In the genomic region with DNA sequence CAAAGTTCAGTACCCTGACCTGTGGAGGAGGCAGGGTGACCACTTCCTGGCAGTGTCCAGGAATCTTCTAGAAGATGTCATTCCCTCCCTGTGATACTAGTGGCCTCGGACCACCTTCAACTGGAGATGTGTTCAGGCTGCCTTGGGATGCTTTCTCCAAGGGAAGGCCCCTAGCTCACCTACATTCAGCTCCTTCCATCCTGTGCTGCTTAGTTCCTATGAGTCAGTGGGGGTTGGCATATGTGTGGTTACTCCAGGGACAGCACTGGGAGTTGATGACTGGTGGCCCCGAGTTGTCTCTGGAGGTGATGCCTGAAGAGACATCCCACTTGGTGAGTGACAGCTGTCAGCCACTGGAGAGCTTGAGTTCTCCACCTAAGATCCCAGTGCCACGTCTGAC, we compare ENCODE assay signal across 24 cellular contexts.
"Had no signal": no experiment of that assay in that cellular context is flagged by ENCODE, and none has a peak within 500 bp of the region (broad histone marks: within the 10 kb centered on the region; RNA-seq: fewer than 3 reads in every experiment).

No MANE protein-coding gene starts in this region.

- H3K36me3 ChIP-seq: esophagus squamous epithelium, gastroesophageal sphincter, heart left ventricle, left lung, lower lobe of right lung had no signal

- H3K27me3 ChIP-seq: esophagus squamous epithelium, gastroesophageal sphincter, heart left ventricle, hepatocyte, left lung had no signal

- H3K27ac ChIP-seq: gastroesophageal sphincter, heart left ventricle, hepatocyte, left lung, lower lobe of right lung had no signal

- H3K4me3 ChIP-seq: esophagus squamous epithelium, gastroesophageal sphincter, heart left ventricle, hepatocyte, left lung, lower lobe of right lung, mucosa of descending colon had no signal

- H3K4me1 ChIP-seq: gastroesophageal sphincter, heart left ventricle, left lung, lower lobe of right lung had no signal

- ATAC-seq: effector memory CD8-positive, alpha-beta T cell; gastroesophageal sphincter; heart left ventricle; left cardiac atrium; left lung; left ventricle myocardium superior; lower lobe of right lung; mucosa of descending colon had no signal

- DNase-seq: cortex of kidney; effector CD8-positive, alpha-beta T cell; effector memory CD8-positive, alpha-beta T cell; endodermal cell; esophagus squamous epithelium; foreskin fibroblast; heart left ventricle; hypothalamus; immature natural killer cell; islet precursor cell; kidney; kidney glomerular epithelial cell; left cardiac atrium; left lung; left ventricle myocardium superior; lower lobe of right lung; mesenchymal stem cell; mucosa of descending colon; naive B cell had no signal

- H3K9me3 ChIP-seq: esophagus squamous epithelium, gastroesophageal sphincter, heart left ventricle, left lung, lower lobe of right lung, mucosa of descending colon had no signal

- FAIRE-seq: colon, endometrium, frontal cortex, kidney had no signal
